Comparison of ENCODE assay signal across 2 cellular contexts in the genomic region with DNA sequence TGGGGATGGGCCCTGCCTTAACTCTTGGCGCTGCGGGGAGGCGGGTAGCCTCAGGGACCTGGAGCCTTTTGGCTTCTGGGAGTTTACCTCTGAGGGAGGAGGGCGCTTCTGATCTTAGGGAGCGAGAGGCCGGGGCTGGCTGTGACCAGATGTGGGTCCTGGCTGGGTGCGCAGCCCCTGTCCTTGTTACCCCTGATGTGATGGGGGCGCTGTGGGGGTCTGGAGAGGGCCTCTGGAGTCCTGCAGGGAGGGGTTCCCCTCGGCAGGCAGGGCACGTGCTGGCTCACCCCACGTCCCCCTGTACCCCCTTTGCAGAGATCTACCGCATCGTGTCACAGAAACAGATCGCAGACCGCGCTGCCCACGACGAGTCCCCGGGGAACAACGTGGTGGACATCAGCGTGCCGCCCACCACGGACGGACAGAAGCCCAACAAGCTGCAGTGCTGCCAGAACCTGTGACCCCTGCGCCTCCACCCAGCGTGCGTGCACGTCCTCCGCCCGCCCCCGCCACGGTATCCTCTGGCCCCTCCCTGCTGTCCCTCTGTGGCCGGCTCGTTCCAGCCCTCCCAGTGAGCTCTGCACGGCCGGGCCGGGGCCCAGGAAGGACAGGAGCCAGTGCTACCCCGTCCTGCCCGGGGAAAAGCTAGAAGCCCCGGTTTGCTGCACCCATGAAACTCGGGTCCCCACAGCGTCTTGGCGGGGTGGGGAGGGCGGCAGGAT.
TF ChIP-seq lines count a peak whose summit lies in the region.

No MANE protein-coding gene starts in this region.

TF ChIP-seq in SK-N-SH, 30 proteins besides CTCF, POLR2A, EP300 and RAD21 (continued from another document):
- TF ChIP-seq TEAD4 (IDR thresholded peaks at IDR 0.05; ENCODE audit: borderline replicate concordance, insufficient read depth) (no peak), FOXM1 (IDR thresholded peaks at IDR 0.05; ENCODE audit: low read depth) (no peak), MXI1 (IDR thresholded peaks at IDR 0.05; ENCODE audit: low read depth, low read length) (no peak), GABPA (IDR thresholded peaks at IDR 0.05; ENCODE audit: low read depth) (no peak), RFX5 (IDR thresholded peaks at IDR 0.05; ENCODE audit: low read length) (no peak), YY1 (IDR thresholded peaks at IDR 0.05; ENCODE audit: low read depth) (no peak), TCF12 (IDR thresholded peaks at IDR 0.05) (no peak)
- TF ChIP-seq, protein P1, sequence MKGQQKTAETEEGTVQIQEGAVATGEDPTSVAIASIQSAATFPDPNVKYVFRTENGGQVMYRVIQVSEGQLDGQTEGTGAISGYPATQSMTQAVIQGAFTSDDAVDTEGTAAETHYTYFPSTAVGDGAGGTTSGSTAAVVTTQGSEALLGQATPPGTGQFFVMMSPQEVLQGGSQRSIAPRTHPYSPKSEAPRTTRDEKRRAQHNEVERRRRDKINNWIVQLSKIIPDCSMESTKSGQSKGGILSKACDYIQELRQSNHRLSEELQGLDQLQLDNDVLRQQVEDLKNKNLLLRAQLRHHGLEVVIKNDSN (IDR thresholded peaks at IDR 0.05; ENCODE audit: borderline replicate concordance, low read depth) = no peak
- TF ChIP-seq, protein P2, sequence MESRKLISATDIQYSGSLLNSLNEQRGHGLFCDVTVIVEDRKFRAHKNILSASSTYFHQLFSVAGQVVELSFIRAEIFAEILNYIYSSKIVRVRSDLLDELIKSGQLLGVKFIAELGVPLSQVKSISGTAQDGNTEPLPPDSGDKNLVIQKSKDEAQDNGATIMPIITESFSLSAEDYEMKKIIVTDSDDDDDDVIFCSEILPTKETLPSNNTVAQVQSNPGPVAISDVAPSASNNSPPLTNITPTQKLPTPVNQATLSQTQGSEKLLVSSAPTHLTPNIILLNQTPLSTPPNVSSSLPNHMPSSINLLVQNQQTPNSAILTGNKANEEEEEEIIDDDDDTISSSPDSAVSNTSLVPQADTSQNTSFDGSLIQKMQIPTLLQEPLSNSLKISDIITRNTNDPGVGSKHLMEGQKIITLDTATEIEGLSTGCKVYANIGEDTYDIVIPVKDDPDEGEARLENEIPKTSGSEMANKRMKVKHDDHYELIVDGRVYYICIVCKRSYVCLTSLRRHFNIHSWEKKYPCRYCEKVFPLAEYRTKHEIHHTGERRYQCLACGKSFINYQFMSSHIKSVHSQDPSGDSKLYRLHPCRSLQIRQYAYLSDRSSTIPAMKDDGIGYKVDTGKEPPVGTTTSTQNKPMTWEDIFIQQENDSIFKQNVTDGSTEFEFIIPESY (IDR thresholded peaks at IDR 0.05; ENCODE audit: borderline replicate concordance, low read depth) = no peak
TF ChIP-seq in SK-N-SH: peak in this region for 0.

TF ChIP-seq in SK-N-SH treated with all-trans-retinoic acid at 6 μM for 48 hours, 23 proteins besides CTCF, POLR2A, EP300 and RAD21 (continued from another document):
- TF ChIP-seq TOX (CRISPR knock-in tag; IDR thresholded peaks at IDR 0.05; ENCODE audit: borderline replicate concordance) (no peak), SNAI2 (CRISPR knock-in tag; IDR thresholded peaks at IDR 0.05) (no peak), ESRRG (CRISPR knock-in tag; IDR thresholded peaks at IDR 0.05) (no peak), ZNF8 (CRISPR knock-in tag; IDR thresholded peaks at IDR 0.05) (no peak)
- TF ChIP-seq, protein P3, sequence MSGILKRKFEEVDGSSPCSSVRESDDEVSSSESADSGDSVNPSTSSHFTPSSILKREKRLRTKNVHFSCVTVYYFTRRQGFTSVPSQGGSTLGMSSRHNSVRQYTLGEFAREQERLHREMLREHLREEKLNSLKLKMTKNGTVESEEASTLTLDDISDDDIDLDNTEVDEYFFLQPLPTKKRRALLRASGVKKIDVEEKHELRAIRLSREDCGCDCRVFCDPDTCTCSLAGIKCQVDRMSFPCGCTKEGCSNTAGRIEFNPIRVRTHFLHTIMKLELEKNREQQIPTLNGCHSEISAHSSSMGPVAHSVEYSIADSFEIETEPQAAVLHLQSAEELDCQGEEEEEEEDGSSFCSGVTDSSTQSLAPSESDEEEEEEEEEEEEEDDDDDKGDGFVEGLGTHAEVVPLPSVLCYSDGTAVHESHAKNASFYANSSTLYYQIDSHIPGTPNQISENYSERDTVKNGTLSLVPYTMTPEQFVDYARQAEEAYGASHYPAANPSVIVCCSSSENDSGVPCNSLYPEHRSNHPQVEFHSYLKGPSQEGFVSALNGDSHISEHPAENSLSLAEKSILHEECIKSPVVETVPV (CRISPR knock-in tag; IDR thresholded peaks at IDR 0.05) = no peak
TF ChIP-seq in SK-N-SH treated with all-trans-retinoic acid at 6 μM for 48 hours: peak in this region for 0.
